ENCODE assay signal across 8 cellular contexts in the genomic region with DNA sequence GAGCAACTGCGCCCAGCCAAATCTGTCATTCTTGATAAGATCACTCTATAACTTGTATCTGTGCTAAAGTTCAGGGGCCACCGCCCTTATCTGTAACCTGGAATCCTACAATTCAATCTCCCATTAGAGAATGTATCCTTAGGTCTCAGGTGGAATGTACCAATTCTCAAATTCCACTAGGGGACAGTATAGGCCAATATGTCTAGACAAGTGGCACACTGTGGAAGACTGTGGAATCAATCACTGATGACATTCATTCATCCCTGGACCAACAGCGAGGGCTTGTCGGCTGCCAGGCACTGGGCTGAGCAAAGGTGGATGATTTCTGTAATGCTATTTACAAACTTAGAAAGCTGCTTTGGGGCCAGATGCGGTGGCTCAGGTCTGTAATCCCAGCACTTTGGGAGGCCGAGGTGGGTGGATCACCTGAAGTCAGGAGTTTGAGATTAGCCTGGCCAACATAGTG. TPM values are rescaled to one million over a fixed set of nuclear protein-coding genes. Genes with fewer than 3 reads are reported as not detected.
DNase-seq lines count a peak whose midpoint lies in the region; ATAC-seq lines count a peak whose summit lies in the region.

No MANE protein-coding gene starts in this region.

- H3K9me3 ChIP-seq in adipocyte (ENCODE audit: control insufficient read depth, low read length): no peaks in the 10 kb centered on the region

- no peak overlapping the region for H3K4me3 ChIP-seq in adipocyte (ENCODE audit: low read length)

- H3K27me3 ChIP-seq in adipocyte (replicated peaks; ENCODE audit: control insufficient read depth, insufficient read depth, low read length): no peaks in the 10 kb centered on the region

- H3K4me1 ChIP-seq in adipocyte (ENCODE audit: control insufficient read depth, insufficient read depth, low read length): peaks cover 3% of the 10 kb centered on the region

- H3K36me3 ChIP-seq in adipocyte (ENCODE audit: control insufficient read depth, insufficient read depth, low read length, severe bottlenecking): no peaks in the 10 kb centered on the region

- no peak for ATAC-seq in GM21423 (IDR thresholded peaks at IDR 0.05; ENCODE audit: unreplicated experiment)

- in situ Hi-C loops in ACHN (cut with HindIII; ENCODE audit: low pct_ligation_motif_present, low pct_unique_long_range_greater_than_20kb, low sequenced_read_pairs) (no loop called here), G401 (cut with HindIII; ENCODE audit: low sequenced_read_pairs) (no loop called here)

- DNase-seq in ACHN (peak; percentile 53), G401 (ENCODE audit: low spot score) (peak; percentile 20), M059J (ENCODE audit: low read depth) (peak; percentile 63), adipocyte (ENCODE audit: low read depth) (peak; percentile 49), kidney glomerular epithelial cell (lab: John Stamatoyannopoulos, UW) (peak; percentile 38), ureter (ENCODE audit: low spot score) (no peak), NCI-H128 (lab: John Stamatoyannopoulos, UW; ENCODE audit: unreplicated experiment) (no peak)

- no peak overlapping the region for H3K9ac ChIP-seq in adipocyte (ENCODE audit: low read length)

RNA-seq across cellular contexts. Expression of a gene that starts 28.7 kb away (rescaled TPM):
- total RNA-seq in G401 (2014; rRNA removed; shearing (Covaris generic)): 4.2 and 7.5 TPM in 2 replicates
- total RNA-seq in M059J (2014; rRNA removed; shearing (Covaris generic)): 6.4 and 15.0 TPM in 2 replicates
- total RNA-seq in ureter: 22.3 TPM

RNA-seq across cellular contexts. Expression of a gene that starts 50.2 kb away (rescaled TPM):
- 19.0 and 19.1 TPM in 2 replicates for total RNA-seq in G401 (2014; rRNA removed; shearing (Covaris generic))
- 31.7 and 34.7 TPM in 2 replicates for total RNA-seq in M059J (2014; rRNA removed; shearing (Covaris generic))
- total RNA-seq in ureter: 76.1 TPM

Comparison
In these comparisons a context has a peak if more than half of its experiments do, and no peak if none do; other contexts are left out.
1. DNase-seq: peak in ACHN (single experiment), G401 (single experiment), M059J (single experiment), adipocyte (single experiment) and kidney glomerular epithelial cell (single experiment); none in ureter (single experiment) and NCI-H128 (single experiment).